ENCODE assay signal across 19 cellular contexts in the genomic region with DNA sequence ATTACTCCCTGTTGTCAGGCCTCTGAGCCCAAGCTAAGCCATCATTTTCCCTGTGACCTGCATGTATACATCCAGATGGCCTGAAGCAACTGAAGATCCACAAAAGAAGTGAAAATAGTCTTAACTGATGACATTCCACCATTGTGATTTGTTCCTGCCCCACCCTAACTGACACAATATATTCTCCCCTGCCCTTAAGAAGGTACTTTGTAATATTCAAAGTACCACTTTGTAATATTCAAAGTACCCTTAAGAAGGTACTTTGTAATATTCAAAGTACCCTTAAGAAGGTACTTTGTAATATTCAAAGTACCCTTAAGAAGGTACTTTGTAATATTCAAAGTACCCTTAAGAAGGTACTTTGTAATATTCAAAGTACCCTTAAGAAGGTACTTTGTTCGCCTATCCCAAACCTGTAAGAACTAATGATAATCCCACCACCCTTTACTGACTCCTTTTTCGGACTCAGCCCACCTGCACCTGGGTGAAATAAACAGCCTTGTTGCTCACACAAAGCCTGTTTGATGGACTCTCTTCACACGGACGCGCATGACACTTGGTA. TPM values are rescaled to one million over a fixed set of nuclear protein-coding genes. Genes with fewer than 3 reads are reported as not detected.
"Had no signal": no experiment of that assay in that cellular context is flagged by ENCODE, and none has a peak within 500 bp of the region (broad histone marks: within the 10 kb centered on the region; RNA-seq: fewer than 3 reads in every experiment).

No MANE protein-coding gene starts in this region.

RNA-seq across cellular contexts. Expression of gene PTGDR2, which starts 31.9 kb away (rescaled TPM):
- total RNA-seq: ascending aorta, astrocyte, bronchial epithelial cell had no signal

RNA-seq across cellular contexts. Expression of gene MS4A10, which starts 38.7 kb away (rescaled TPM):
- total RNA-seq: activated naive CD4-positive, alpha-beta T cell treated with anti-CD3 and anti-CD28 coated beads for 36 hours; activated naive CD4-positive, alpha-beta T cell treated with anti-CD3 and anti-CD28 coated beads, Interleukin-2, amount 50 U/mL, for 72 hours; activated naive CD8-positive, alpha-beta T cell treated with anti-CD3 and anti-CD28 coated beads for 36 hours; activated naive CD8-positive, alpha-beta T cell treated with anti-CD3 and anti-CD28 coated beads, Interleukin-2, amount 10 ng/mL, durations not matched to agents 7 days and 5 days; activated T-cell treated with anti-CD3 and anti-CD28 coated beads, Interleukin-2, amount 50 U/mL, for 4 hours; activated T-cell treated with anti-CD3 and anti-CD28 coated beads, Interleukin-2, amount 50 U/mL, for 72 hours; activated T-helper 1 cell treated with anti-CD3 and anti-CD28 coated beads, Interleukin-12 subunit alpha, Interleukin-12 subunit beta, Interleukin-2, Interleukin-4 antibody, amounts not matched to agents 30 ng/mL and 10 ng/mL and 1 ng/mL, durations not matched to agents 14 hours and 24 hours and 36 hours; activated T-helper 17 cell treated with anti-CD3 and anti-CD28 coated beads, Interleukin-2, amount 50 U/mL, for 72 hours; activated T-helper 2 cell treated with anti-CD3 and anti-CD28 coated beads, Interferon-gamma antibody, Interleukin-2, Interleukin-4, amounts not matched to agents 10 μg/mL and 5 μg/mL and 100 μg/mL, durations not matched to agents 14 hours and 24 hours and 36 hours; adrenal gland; aorta; ascending aorta; astrocyte; body of pancreas; breast epithelium; bronchial epithelial cell; cardiac muscle cell; cardiac septum; cerebellum had no signal
- polyA plus RNA-seq: adrenal gland, cardiac muscle cell had no signal

RNA-seq across cellular contexts. Expression of gene ZP1, which starts 43.5 kb away (rescaled TPM):
- total RNA-seq: activated naive CD4-positive, alpha-beta T cell treated with anti-CD3 and anti-CD28 coated beads for 36 hours; activated naive CD4-positive, alpha-beta T cell treated with anti-CD3 and anti-CD28 coated beads, Interleukin-2, amount 50 U/mL, for 72 hours; activated naive CD8-positive, alpha-beta T cell treated with anti-CD3 and anti-CD28 coated beads for 36 hours; activated T-cell treated with anti-CD3 and anti-CD28 coated beads, Interleukin-2, amount 50 U/mL, for 4 hours; activated T-cell treated with anti-CD3 and anti-CD28 coated beads, Interleukin-2, amount 50 U/mL, for 72 hours; activated T-helper 1 cell treated with anti-CD3 and anti-CD28 coated beads, Interleukin-12 subunit alpha, Interleukin-12 subunit beta, Interleukin-2, Interleukin-4 antibody, amounts not matched to agents 30 ng/mL and 10 ng/mL and 1 ng/mL, durations not matched to agents 14 hours and 24 hours and 36 hours; activated T-helper 2 cell treated with anti-CD3 and anti-CD28 coated beads, Interferon-gamma antibody, Interleukin-2, Interleukin-4, amounts not matched to agents 10 μg/mL and 5 μg/mL and 100 μg/mL, durations not matched to agents 14 hours and 24 hours and 36 hours; aorta; ascending aorta; astrocyte; body of pancreas; bronchial epithelial cell; cardiac muscle cell; cardiac septum; cerebellum had no signal
- polyA plus RNA-seq: aorta had no signal
